Comparison of ENCODE assay signal across 2 cellular contexts in the genomic region with DNA sequence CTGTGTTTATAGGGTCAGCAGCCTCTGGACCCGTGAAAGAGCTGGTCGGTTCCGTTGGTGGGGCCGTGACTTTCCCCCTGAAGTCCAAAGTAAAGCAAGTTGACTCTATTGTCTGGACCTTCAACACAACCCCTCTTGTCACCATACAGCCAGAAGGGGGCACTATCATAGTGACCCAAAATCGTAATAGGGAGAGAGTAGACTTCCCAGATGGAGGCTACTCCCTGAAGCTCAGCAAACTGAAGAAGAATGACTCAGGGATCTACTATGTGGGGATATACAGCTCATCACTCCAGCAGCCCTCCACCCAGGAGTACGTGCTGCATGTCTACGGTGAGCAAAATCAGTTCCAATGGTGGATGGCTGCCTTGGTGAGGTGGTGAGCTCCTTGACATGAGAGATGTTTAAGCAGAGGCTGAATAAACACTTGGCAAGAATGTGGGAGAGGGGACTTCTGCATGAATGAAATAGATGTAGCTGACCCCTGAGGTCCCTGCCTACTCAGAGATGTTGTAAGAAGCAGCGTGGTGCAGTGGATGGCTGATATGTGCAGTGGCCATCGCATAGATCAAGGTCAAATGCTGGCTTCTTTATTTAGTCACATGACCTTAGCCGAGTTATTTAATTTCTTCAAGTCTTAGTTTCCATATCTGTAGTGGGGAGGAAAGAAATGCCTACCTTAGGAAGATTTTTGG.
TF ChIP-seq lines count a peak whose summit lies in the region.

No MANE protein-coding gene starts in this region.

TF ChIP-seq in HEK293, 187 proteins besides CTCF, POLR2A, EP300 and RAD21:
- no peak for TF ChIP-seq ZNF830 (tag by site-specific recombination; IDR thresholded peaks at IDR 0.05; ENCODE audit: low read depth)
- TF ChIP-seq ZNF426 (tag by site-specific recombination; IDR thresholded peaks at IDR 0.05), result no peak
- TF ChIP-seq, protein P1, sequence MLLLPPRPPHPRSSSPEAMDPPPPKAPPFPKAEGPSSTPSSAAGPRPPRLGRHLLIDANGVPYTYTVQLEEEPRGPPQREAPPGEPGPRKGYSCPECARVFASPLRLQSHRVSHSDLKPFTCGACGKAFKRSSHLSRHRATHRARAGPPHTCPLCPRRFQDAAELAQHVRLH (tag by site-specific recombination; IDR thresholded peaks at IDR 0.05), result peak; percentile 30; the same call in 1 of the 2 replicates
- 0 out of 2 replicates have a peak, but pooled peaks have one; percentile 8 for TF ChIP-seq ZNF654 (tag by site-specific recombination; IDR thresholded peaks at IDR 0.05; ENCODE audit: low read depth)
- no peak for TF ChIP-seq GLIS1 (tag by site-specific recombination; IDR thresholded peaks at IDR 0.05)
- TF ChIP-seq ZNF132 (tag by site-specific recombination; IDR thresholded peaks at IDR 0.05; ENCODE audit: borderline replicate concordance), result no peak
- TF ChIP-seq TCF7L2 (IDR thresholded peaks at IDR 0.05; ENCODE audit: borderline replicate concordance, low read depth, low read length), result no peak
- no peak for TF ChIP-seq OVOL3 (tag by site-specific recombination; IDR thresholded peaks at IDR 0.05)
- TF ChIP-seq EGR2 (tag by site-specific recombination; IDR thresholded peaks at IDR 0.05; ENCODE audit: low read depth), result no peak
- TF ChIP-seq ZNF610 (tag by site-specific recombination; IDR thresholded peaks at IDR 0.05; ENCODE audit: borderline replicate concordance), result no peak
- TF ChIP-seq ZNF239 (tag by site-specific recombination; IDR thresholded peaks at IDR 0.05), result no peak
- no peak for TF ChIP-seq MYNN (tag by site-specific recombination; IDR thresholded peaks at IDR 0.05; ENCODE audit: borderline replicate concordance)
- TF ChIP-seq ZNF626 (tag by site-specific recombination; IDR thresholded peaks at IDR 0.05), result no peak
- TF ChIP-seq HOXD13 (CRISPR knock-in tag; IDR thresholded peaks at IDR 0.05; ENCODE audit: borderline replicate concordance), result no peak
- no peak for TF ChIP-seq ZBTB1 (tag by site-specific recombination; IDR thresholded peaks at IDR 0.05)
- TF ChIP-seq ZNF837 (tag by site-specific recombination; IDR thresholded peaks at IDR 0.05), result no peak

TF ChIP-seq in WTC11, 78 proteins besides CTCF, POLR2A, EP300 and RAD21:
- TF ChIP-seq, protein P2, sequence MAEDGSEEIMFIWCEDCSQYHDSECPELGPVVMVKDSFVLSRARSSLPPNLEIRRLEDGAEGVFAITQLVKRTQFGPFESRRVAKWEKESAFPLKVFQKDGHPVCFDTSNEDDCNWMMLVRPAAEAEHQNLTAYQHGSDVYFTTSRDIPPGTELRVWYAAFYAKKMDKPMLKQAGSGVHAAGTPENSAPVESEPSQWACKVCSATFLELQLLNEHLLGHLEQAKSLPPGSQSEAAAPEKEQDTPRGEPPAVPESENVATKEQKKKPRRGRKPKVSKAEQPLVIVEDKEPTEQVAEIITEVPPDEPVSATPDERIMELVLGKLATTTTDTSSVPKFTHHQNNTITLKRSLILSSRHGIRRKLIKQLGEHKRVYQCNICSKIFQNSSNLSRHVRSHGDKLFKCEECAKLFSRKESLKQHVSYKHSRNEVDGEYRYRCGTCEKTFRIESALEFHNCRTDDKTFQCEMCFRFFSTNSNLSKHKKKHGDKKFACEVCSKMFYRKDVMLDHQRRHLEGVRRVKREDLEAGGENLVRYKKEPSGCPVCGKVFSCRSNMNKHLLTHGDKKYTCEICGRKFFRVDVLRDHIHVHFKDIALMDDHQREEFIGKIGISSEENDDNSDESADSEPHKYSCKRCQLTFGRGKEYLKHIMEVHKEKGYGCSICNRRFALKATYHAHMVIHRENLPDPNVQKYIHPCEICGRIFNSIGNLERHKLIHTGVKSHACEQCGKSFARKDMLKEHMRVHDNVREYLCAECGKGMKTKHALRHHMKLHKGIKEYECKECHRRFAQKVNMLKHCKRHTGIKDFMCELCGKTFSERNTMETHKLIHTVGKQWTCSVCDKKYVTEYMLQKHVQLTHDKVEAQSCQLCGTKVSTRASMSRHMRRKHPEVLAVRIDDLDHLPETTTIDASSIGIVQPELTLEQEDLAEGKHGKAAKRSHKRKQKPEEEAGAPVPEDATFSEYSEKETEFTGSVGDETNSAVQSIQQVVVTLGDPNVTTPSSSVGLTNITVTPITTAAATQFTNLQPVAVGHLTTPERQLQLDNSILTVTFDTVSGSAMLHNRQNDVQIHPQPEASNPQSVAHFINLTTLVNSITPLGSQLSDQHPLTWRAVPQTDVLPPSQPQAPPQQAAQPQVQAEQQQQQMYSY (CRISPR knock-in tag; IDR thresholded peaks at IDR 0.05), result no peak
- TF ChIP-seq, protein P3, sequence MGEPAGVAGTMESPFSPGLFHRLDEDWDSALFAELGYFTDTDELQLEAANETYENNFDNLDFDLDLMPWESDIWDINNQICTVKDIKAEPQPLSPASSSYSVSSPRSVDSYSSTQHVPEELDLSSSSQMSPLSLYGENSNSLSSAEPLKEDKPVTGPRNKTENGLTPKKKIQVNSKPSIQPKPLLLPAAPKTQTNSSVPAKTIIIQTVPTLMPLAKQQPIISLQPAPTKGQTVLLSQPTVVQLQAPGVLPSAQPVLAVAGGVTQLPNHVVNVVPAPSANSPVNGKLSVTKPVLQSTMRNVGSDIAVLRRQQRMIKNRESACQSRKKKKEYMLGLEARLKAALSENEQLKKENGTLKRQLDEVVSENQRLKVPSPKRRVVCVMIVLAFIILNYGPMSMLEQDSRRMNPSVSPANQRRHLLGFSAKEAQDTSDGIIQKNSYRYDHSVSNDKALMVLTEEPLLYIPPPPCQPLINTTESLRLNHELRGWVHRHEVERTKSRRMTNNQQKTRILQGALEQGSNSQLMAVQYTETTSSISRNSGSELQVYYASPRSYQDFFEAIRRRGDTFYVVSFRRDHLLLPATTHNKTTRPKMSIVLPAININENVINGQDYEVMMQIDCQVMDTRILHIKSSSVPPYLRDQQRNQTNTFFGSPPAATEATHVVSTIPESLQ (CRISPR knock-in tag; IDR thresholded peaks at IDR 0.05), result no peak
- no peak for TF ChIP-seq NFYB (CRISPR knock-in tag; conservative IDR thresholded peaks at IDR 0.05; ENCODE audit: low read depth)
- no peak for TF ChIP-seq ZNF396 (CRISPR knock-in tag; IDR thresholded peaks at IDR 0.05; ENCODE audit: borderline replicate concordance)
- no peak for TF ChIP-seq ELF4 (CRISPR knock-in tag; IDR thresholded peaks at IDR 0.05; ENCODE audit: low read depth)
- TF ChIP-seq ZNF121 (CRISPR knock-in tag; IDR thresholded peaks at IDR 0.05), result no peak
- no peak for TF ChIP-seq HMGA2 (CRISPR knock-in tag; IDR thresholded peaks at IDR 0.05)
- no peak for TF ChIP-seq ATF1 (CRISPR knock-in tag; IDR thresholded peaks at IDR 0.05)
- TF ChIP-seq NFE2L1 (CRISPR knock-in tag; IDR thresholded peaks at IDR 0.05), result no peak
- no peak for TF ChIP-seq PRRX2 (CRISPR knock-in tag; IDR thresholded peaks at IDR 0.05)
